1 cellular context compared by ENCODE assay signal in the genomic region with DNA sequence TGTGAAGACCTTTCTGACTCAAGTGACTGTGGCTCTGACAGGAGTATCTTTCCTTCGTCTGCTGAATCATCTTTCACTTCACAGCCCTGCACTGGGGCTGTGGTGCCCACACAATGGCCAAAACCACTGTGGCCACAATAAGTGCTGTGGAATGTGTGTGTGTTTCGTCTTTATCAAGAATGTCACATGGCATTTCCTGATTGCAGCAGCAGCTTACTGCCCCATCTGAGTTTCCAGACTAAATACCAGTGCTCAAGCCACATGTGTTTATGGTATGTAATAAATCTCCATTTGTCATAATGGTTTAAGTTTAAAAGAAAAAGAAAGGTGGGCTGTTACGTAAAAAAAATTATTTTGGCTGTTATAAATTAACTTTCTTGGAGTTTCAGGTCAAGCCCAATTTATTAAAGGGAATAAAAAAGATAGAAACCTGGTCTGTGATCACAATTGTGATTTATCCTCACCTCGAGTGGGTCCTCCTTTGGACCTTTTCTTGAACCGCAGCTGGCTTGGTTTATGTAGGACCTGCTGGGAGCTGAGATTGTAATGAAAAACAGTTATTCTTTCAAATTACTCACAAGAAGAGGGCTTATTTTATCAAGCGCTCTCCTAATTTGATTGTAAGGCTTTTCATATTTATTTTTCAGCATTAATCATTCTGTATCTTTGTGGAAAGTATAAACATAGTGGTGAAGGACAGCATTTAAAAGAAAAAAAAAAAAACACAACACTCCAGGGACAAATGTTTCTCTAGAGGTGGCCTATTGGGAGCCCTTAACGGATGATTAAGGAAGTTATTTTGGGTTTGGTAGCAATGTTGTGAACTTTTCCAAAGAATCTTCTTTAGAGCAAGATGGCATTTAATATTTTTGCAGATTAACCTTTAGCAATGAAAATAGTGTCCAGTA.
TF ChIP-seq lines count a peak whose summit lies in the region.

No MANE protein-coding gene starts in this region.

TF ChIP-seq in SK-N-SH treated with all-trans-retinoic acid at 6 μM for 48 hours, 23 proteins besides CTCF, POLR2A, EP300 and RAD21 (continued from another document):
- TF ChIP-seq, protein P1, sequence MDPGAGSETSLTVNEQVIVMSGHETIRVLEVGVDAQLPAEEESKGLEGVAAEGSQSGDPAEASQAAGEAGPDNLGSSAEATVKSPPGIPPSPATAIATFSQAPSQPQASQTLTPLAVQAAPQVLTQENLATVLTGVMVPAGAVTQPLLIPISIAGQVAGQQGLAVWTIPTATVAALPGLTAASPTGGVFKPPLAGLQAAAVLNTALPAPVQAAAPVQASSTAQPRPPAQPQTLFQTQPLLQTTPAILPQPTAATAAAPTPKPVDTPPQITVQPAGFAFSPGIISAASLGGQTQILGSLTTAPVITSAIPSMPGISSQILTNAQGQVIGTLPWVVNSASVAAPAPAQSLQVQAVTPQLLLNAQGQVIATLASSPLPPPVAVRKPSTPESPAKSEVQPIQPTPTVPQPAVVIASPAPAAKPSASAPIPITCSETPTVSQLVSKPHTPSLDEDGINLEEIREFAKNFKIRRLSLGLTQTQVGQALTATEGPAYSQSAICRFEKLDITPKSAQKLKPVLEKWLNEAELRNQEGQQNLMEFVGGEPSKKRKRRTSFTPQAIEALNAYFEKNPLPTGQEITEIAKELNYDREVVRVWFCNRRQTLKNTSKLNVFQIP (CRISPR knock-in tag; IDR thresholded peaks at IDR 0.05; ENCODE audit: borderline replicate concordance, low read depth), result no peak
- TF ChIP-seq, protein P2, sequence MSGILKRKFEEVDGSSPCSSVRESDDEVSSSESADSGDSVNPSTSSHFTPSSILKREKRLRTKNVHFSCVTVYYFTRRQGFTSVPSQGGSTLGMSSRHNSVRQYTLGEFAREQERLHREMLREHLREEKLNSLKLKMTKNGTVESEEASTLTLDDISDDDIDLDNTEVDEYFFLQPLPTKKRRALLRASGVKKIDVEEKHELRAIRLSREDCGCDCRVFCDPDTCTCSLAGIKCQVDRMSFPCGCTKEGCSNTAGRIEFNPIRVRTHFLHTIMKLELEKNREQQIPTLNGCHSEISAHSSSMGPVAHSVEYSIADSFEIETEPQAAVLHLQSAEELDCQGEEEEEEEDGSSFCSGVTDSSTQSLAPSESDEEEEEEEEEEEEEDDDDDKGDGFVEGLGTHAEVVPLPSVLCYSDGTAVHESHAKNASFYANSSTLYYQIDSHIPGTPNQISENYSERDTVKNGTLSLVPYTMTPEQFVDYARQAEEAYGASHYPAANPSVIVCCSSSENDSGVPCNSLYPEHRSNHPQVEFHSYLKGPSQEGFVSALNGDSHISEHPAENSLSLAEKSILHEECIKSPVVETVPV (CRISPR knock-in tag; IDR thresholded peaks at IDR 0.05), result no peak
- TF ChIP-seq ISL1 (CRISPR knock-in tag; IDR thresholded peaks at IDR 0.05) (peak; percentile 73), RARB (CRISPR knock-in tag; IDR thresholded peaks at IDR 0.05) (peak; percentile 66; the same call in 1 of the 2 replicates), ARNTL (CRISPR knock-in tag; IDR thresholded peaks at IDR 0.05; ENCODE audit: borderline replicate concordance, low read depth) (no peak), GLIS3 (CRISPR knock-in tag; IDR thresholded peaks at IDR 0.05) (peak; percentile 69; the same call in 1 of the 2 replicates), TCF4 (CRISPR knock-in tag; IDR thresholded peaks at IDR 0.05; ENCODE audit: borderline replicate concordance) (peak; percentile 86), ESRRG (CRISPR knock-in tag; IDR thresholded peaks at IDR 0.05) (no peak), ZNF70 (CRISPR knock-in tag; IDR thresholded peaks at IDR 0.05) (no peak)
